In genomic region chr19:1418951-1419735, GRCh38 we compare ENCODE assay signal across 1 cellular context.
A peak's percentile ranks its signal among the peaks of the same experiment; 100 is the strongest.
TF ChIP-seq lines count a peak whose summit lies in the region.

No MANE protein-coding gene starts in this region.

TF ChIP-seq in K562, 482 proteins besides CTCF, POLR2A, EP300 and RAD21:
- TF ChIP-seq CTBP1 (IDR thresholded peaks at IDR 0.05; ENCODE audit: borderline replicate concordance): no peak
- TF ChIP-seq POLR2G (IDR thresholded peaks at IDR 0.05; ENCODE audit: low read depth, low read length): 0 out of 2 replicates have a peak, but pooled peaks have one; percentile 38
- no peak for TF ChIP-seq MTA3 (IDR thresholded peaks at IDR 0.05; ENCODE audit: borderline replicate concordance)
- TF ChIP-seq RFX7 (CRISPR knock-in tag; IDR thresholded peaks at IDR 0.05): no peak
